ENCODE assay signal across 8 cellular contexts in genomic region chr1:243475966-243476365, GRCh38.
DNase-seq lines count a peak whose midpoint lies in the region; ATAC-seq lines count a peak whose summit lies in the region.
"Had no signal": no experiment of that assay in that cellular context is flagged by ENCODE, and none has a peak within 500 bp of the region (broad histone marks: within the 10 kb centered on the region; RNA-seq: fewer than 3 reads in every experiment).

No MANE protein-coding gene starts in this region.

- DNase-seq in H7 (peak; percentile 85), NCI-H69 (lab: John Stamatoyannopoulos, UW) (peak; percentile 88), fibroblast of gingiva (ENCODE audit: low read depth) (peak; percentile 54), pons (ENCODE audit: low spot score) (peak; percentile 87), NCI-H774 (lab: John Stamatoyannopoulos, UW) (no peak), left colon (no peak), middle frontal gyrus (ENCODE audit: extremely low spot score, low spot score) (no peak)
- DNase-seq: activated T-cell treated with anti-CD3 and anti-CD28 coated beads, Interleukin-2, amount 50 U/mL, for 1 hour had no signal

- no peaks in the 10 kb centered on the region for H3K36me3 ChIP-seq in H7 (replicated peaks; ENCODE audit: control insufficient read depth, insufficient read depth, low read length)

- peaks cover 2% of the 10 kb centered on the region; the same call in 1 of the 2 replicates for H3K27me3 ChIP-seq in H7 (ENCODE audit: control insufficient read depth, insufficient read depth, low read length)

- H3K4me3 ChIP-seq in H7 (ENCODE audit: insufficient read depth, low read depth, low read length), result no peak overlapping the region

- intact Hi-C loops in left colon (cut with DNase I, micrococcal nuclease), result no loop called here

- no peak for ATAC-seq in left colon

Comparison
In these comparisons a context has a peak if more than half of its experiments do, and no peak if none do; other contexts are left out.
1. DNase-seq: peak in H7 (single experiment), NCI-H69 (single experiment), fibroblast of gingiva (single experiment) and pons (single experiment); none in NCI-H774 (single experiment), left colon (0 of 2) and middle frontal gyrus (single experiment).